Comparison of ENCODE assay signal across 33 cellular contexts in genomic region chrX:13932416-13932815, GRCh38.
DNase-seq lines count a peak whose midpoint lies in the region; ATAC-seq and TF ChIP-seq lines count a peak whose summit lies in the region.
"Had no signal": no experiment of that assay in that cellular context is flagged by ENCODE, and none has a peak within 500 bp of the region (broad histone marks: within the 10 kb centered on the region; RNA-seq: fewer than 3 reads in every experiment).

No MANE protein-coding gene starts in this region.

- peaks cover 19% of the 10 kb centered on the region for H3K36me3 Mint-ChIP-seq in WTC11
- H3K36me3 Mint-ChIP-seq: activated CD4-positive, alpha-beta memory T cell treated with anti-CD3 and anti-CD28 coated beads for 36 hours; activated naive CD4-positive, alpha-beta T cell treated with anti-CD3 and anti-CD28 coated beads, Interleukin-2, amount 50 U/mL, for 72 hours; CD8-positive, alpha-beta memory T cell; natural killer cell treated with Interleukin-12 subunit alpha and Interleukin-12 subunit beta and Interleukin-15 and Interleukin-18, amount 100 ng/mL, for 72 hours had no signal

- CTCF ChIA-PET in WTC11 (lab: Charles Lee) = no interaction called here

- DNase-seq in NCI-H2171 treated with DMSO at 0.1 percent for 48 hours (lab: John Stamatoyannopoulos, UW) (peak; percentile 35), NCI-H2171 (lab: John Stamatoyannopoulos, UW) (no peak), WTC11 (ENCODE audit: low spot score) (no peak), inferior parietal cortex (ENCODE audit: extremely low spot score) (peak; percentile 36), midbrain (lab: John Stamatoyannopoulos, UW) (no peak), ureter (ENCODE audit: low spot score) (no peak)
- DNase-seq: 8988T; activated B cell treated with CpG ODN at 0.5 μM for 24 hours; activated CD4-positive, alpha-beta memory T cell treated with anti-CD3 and anti-CD28 coated beads for 36 hours; activated CD8-positive, alpha-beta memory T cell treated with anti-CD3 and anti-CD28 coated beads, Interleukin-2, amount 50 U/mL, for 48 hours; aorta; CD8-positive, alpha-beta memory T cell; cerebellar nuclear complex; effector CD4-positive, alpha-beta T cell; foreskin fibroblast; GF-D8; NCI-H1436; NCI-H774; OCI-M1; ovary; right cardiac atrium; stimulated activated CD4-positive, alpha-beta T cell treated with anti-CD3 and anti-CD28 coated beads, Interleukin-12 subunit alpha, Interleukin-12 subunit beta, amount 100 ng/mL, for 4 hours; stimulated activated CD4-positive, alpha-beta T cell treated with anti-CD3 and anti-CD28 coated beads, Interleukin-4, amount 100 ng/mL, for 24 hours; stimulated activated naive CD4-positive, alpha-beta T cell treated with Interleukin-2 at 50 U/mL for 16 hours; thyroid gland had no signal

- no peaks in the 10 kb centered on the region for H3K9me3 Mint-ChIP-seq in WTC11
- H3K9me3 Mint-ChIP-seq: activated B cell treated with CpG ODN at 0.5 μM for 24 hours; activated CD4-positive, alpha-beta memory T cell treated with anti-CD3 and anti-CD28 coated beads for 36 hours; activated naive CD4-positive, alpha-beta T cell treated with anti-CD3 and anti-CD28 coated beads, Interleukin-2, amount 50 U/mL, for 72 hours; activated T-helper 17 cell treated with anti-CD3 and anti-CD28 coated beads, Interleukin-2, amount 50 U/mL, for 72 hours; CD8-positive, alpha-beta memory T cell; natural killer cell treated with Interleukin-12 subunit alpha and Interleukin-12 subunit beta and Interleukin-15 and Interleukin-18, amount 100 ng/mL, for 72 hours had no signal

- peak overlapping the region; percentile 36 for H3K27ac Mint-ChIP-seq in WTC11
- H3K27ac Mint-ChIP-seq: activated B cell treated with CpG ODN at 0.5 μM for 24 hours; activated CD4-positive, alpha-beta memory T cell treated with anti-CD3 and anti-CD28 coated beads for 36 hours; activated naive CD4-positive, alpha-beta T cell treated with anti-CD3 and anti-CD28 coated beads, Interleukin-2, amount 50 U/mL, for 72 hours; activated T-helper 17 cell treated with anti-CD3 and anti-CD28 coated beads, Interleukin-2, amount 50 U/mL, for 72 hours; CD8-positive, alpha-beta memory T cell; mesothelial cell of epicardium; natural killer cell treated with Interleukin-12 subunit alpha and Interleukin-12 subunit beta and Interleukin-15 and Interleukin-18, amount 100 ng/mL, for 72 hours had no signal

- H3K4me1 ChIP-seq in urinary bladder (ENCODE audit: insufficient read depth) = no peaks in the 10 kb centered on the region
- H3K4me1 ChIP-seq: thyroid gland had no signal

- no peak for TF ChIP-seq CTCF in WTC11 (IDR thresholded peaks at IDR 0.05)

- H3K4me3 Mint-ChIP-seq in WTC11 = no peak overlapping the region
- H3K4me3 Mint-ChIP-seq: activated B cell treated with CpG ODN at 0.5 μM for 24 hours; activated CD4-positive, alpha-beta memory T cell treated with anti-CD3 and anti-CD28 coated beads for 36 hours; activated T-helper 17 cell treated with anti-CD3 and anti-CD28 coated beads, Interleukin-2, amount 50 U/mL, for 72 hours; CD8-positive, alpha-beta memory T cell; mesothelial cell of epicardium; natural killer cell treated with Interleukin-12 subunit alpha and Interleukin-12 subunit beta and Interleukin-15 and Interleukin-18, amount 100 ng/mL, for 72 hours had no signal

- peaks cover 70% of the 10 kb centered on the region for H3K4me1 Mint-ChIP-seq in WTC11
- H3K4me1 Mint-ChIP-seq: activated B cell treated with CpG ODN at 0.5 μM for 24 hours; activated T-helper 17 cell treated with anti-CD3 and anti-CD28 coated beads, Interleukin-2, amount 50 U/mL, for 72 hours had no signal

- H3K36me3 ChIP-seq in urinary bladder (ENCODE audit: insufficient read depth) = no peaks in the 10 kb centered on the region
- H3K36me3 ChIP-seq: ovary, thyroid gland had no signal

- POLR2A ChIA-PET in WTC11 (lab: Charles Lee) = no interaction called here

- no peak overlapping the region for H3K4me3 ChIP-seq in urinary bladder (ENCODE audit: low read depth, low read length)
- H3K4me3 ChIP-seq: K562, ovary, thyroid gland had no signal

- peak overlapping the region; percentile 23 for H3K27ac ChIP-seq in urinary bladder (ENCODE audit: low read depth)
- H3K27ac ChIP-seq: ovary, thyroid gland had no signal

- no peaks in the 10 kb centered on the region for H3K27me3 Mint-ChIP-seq in WTC11 (ENCODE audit: low read depth)
- H3K27me3 Mint-ChIP-seq: activated B cell treated with CpG ODN at 0.5 μM for 24 hours had no signal

- ATAC-seq in WTC11 (no peak), GM21367 (IDR thresholded peaks at IDR 0.05; ENCODE audit: unreplicated experiment) (no peak)
- ATAC-seq: activated naive CD4-positive, alpha-beta T cell treated with anti-CD3 and anti-CD28 coated beads, Interleukin-2, amount 50 U/mL, for 72 hours; activated T-helper 17 cell treated with anti-CD3 and anti-CD28 coated beads, Interleukin-2, amount 50 U/mL, for 72 hours; K562; left lobe of liver; right cardiac atrium had no signal

TF ChIP-seq in WTC11, 78 proteins besides CTCF, POLR2A, EP300 and RAD21:
- TF ChIP-seq USF2 (CRISPR knock-in tag; IDR thresholded peaks at IDR 0.05) (no peak), RORB (CRISPR knock-in tag; IDR thresholded peaks at IDR 0.05) (no peak), NFE2L1 (CRISPR knock-in tag; IDR thresholded peaks at IDR 0.05) (no peak), ZNF317 (CRISPR knock-in tag; IDR thresholded peaks at IDR 0.05; ENCODE audit: borderline replicate concordance, low read depth) (no peak), CBFB (CRISPR knock-in tag; IDR thresholded peaks at IDR 0.05; ENCODE audit: low read depth) (no peak), ZNF423 (CRISPR knock-in tag; IDR thresholded peaks at IDR 0.05) (no peak), ERG (CRISPR knock-in tag; IDR thresholded peaks at IDR 0.05) (no peak), NR1H2 (CRISPR knock-in tag; IDR thresholded peaks at IDR 0.05) (no peak), E2F1 (CRISPR knock-in tag; IDR thresholded peaks at IDR 0.05) (no peak), E2F4 (CRISPR knock-in tag; IDR thresholded peaks at IDR 0.05; ENCODE audit: borderline replicate concordance, low read depth) (no peak), EMX1 (CRISPR knock-in tag; IDR thresholded peaks at IDR 0.05) (no peak), ZNF416 (CRISPR knock-in tag; IDR thresholded peaks at IDR 0.05) (no peak), ZNF671 (CRISPR knock-in tag; IDR thresholded peaks at IDR 0.05) (no peak)
TF ChIP-seq in WTC11: peak in this region for 0.

Comparison
In these comparisons a context has a peak if more than half of its experiments do, and no peak if none do; other contexts are left out.
1. DNase-seq: peak in NCI-H2171 treated with DMSO at 0.1 percent for 48 hours (single experiment) and inferior parietal cortex (single experiment); none in NCI-H2171 (single experiment), WTC11 (single experiment), midbrain (single experiment) and ureter (single experiment).